14 cellular contexts compared by ENCODE assay signal in the genomic region with DNA sequence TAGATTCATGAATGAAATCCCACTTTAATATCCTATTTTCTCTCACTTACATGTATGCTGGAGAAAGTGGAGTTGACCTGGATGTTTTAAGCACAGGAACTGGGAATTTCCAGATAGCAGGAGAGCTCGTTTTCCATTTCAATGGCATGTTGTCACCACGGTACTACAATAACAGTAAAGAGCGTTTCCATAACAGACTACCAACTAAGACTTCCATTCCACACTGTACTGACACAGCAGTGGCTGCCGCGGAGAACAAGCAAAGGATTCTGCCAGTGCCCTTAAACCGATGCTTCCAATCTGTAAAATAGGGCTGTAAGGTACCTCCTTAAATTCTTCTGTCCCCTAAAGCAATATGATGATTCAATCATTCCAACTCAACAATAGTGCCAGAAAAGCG.
DNase-seq lines count a peak whose midpoint lies in the region; ATAC-seq, FAIRE-seq and TF ChIP-seq lines count a peak whose summit lies in the region.
"Had no signal": no experiment of that assay in that cellular context is flagged by ENCODE, and none has a peak within 500 bp of the region (broad histone marks: within the 10 kb centered on the region; RNA-seq: fewer than 3 reads in every experiment).

No MANE protein-coding gene starts in this region.

- peaks cover 3% of the 10 kb centered on the region for H3K4me1 Mint-ChIP-seq in astrocyte (ENCODE audit: low read depth, unreplicated experiment)
- H3K4me1 Mint-ChIP-seq in type B pancreatic cell (ENCODE audit: unreplicated experiment): peaks cover 17% of the 10 kb centered on the region
- H3K4me1 Mint-ChIP-seq in activated CD8-positive, alpha-beta T cell treated with anti-CD3 and anti-CD28 coated beads, Interleukin-2, amount 10 ng/mL, durations not matched to agents 7 days and 5 days (ENCODE audit: low read depth): no peaks in the 10 kb centered on the region
- H3K4me1 Mint-ChIP-seq: activated naive CD4-positive, alpha-beta T cell treated with anti-CD3 and anti-CD28 coated beads, Interleukin-2, amount 50 U/mL, for 24 hours had no signal

- intact Hi-C loops in Right ventricle myocardium inferior (cut with DNase I): no loop called here
- intact Hi-C loops in cardiac septum (cut with DNase I): no loop called here

- POLR2A ChIA-PET in activated CD8-positive, alpha-beta T cell treated with anti-CD3 and anti-CD28 coated beads, Interleukin-2, amount 10 ng/mL, durations not matched to agents 7 days and 5 days (lab: Charles Lee): no interaction called here

- H3K4me3 ChIP-seq in astrocyte (ENCODE audit: insufficient read depth, low read depth, low read length) (no peak overlapping the region), iPS-15b (ENCODE audit: low read depth, low read length) (peak overlapping the region; percentile 5), osteoblast (ENCODE audit: insufficient read depth, low read length) (no peak overlapping the region)

- peak overlapping the region; percentile 58 for H3K4me3 Mint-ChIP-seq in astrocyte (ENCODE audit: unreplicated experiment)
- H3K4me3 Mint-ChIP-seq in type B pancreatic cell: peak overlapping the region; percentile 42
- H3K4me3 Mint-ChIP-seq in activated CD8-positive, alpha-beta T cell treated with anti-CD3 and anti-CD28 coated beads, Interleukin-2, amount 10 ng/mL, durations not matched to agents 7 days and 5 days: no peak overlapping the region
- H3K4me3 Mint-ChIP-seq: activated CD8-positive, alpha-beta T cell treated with anti-CD3 and anti-CD28 coated beads for 36 hours; activated naive CD4-positive, alpha-beta T cell treated with anti-CD3 and anti-CD28 coated beads, Interleukin-2, amount 50 U/mL, for 24 hours had no signal

- H4K20me1 ChIP-seq in astrocyte (ENCODE audit: insufficient read depth, low read length): no peaks in the 10 kb centered on the region
- H4K20me1 ChIP-seq in osteoblast (ENCODE audit: insufficient read depth, low read length): no peaks in the 10 kb centered on the region

- H3K9me3 ChIP-seq in astrocyte (ENCODE audit: insufficient read depth, low read depth, low read length) (no peaks in the 10 kb centered on the region), iPS-15b (ENCODE audit: control insufficient read depth, insufficient read depth, low read length) (no peaks in the 10 kb centered on the region), osteoblast (ENCODE audit: low read depth, low read length) (no peaks in the 10 kb centered on the region)

- ATAC-seq in Right ventricle myocardium inferior: peak; percentile 76
- no peak for ATAC-seq in activated CD8-positive, alpha-beta T cell treated with anti-CD3 and anti-CD28 coated beads, Interleukin-2, amount 10 ng/mL, durations not matched to agents 7 days and 5 days
- no peak for ATAC-seq in activated CD4-positive, CD25-positive, alpha-beta regulatory T cell treated with anti-CD3 and anti-CD28 coated beads, Interleukin-2, amount 50 U/mL, for 24 hours
- ATAC-seq: activated CD8-positive, alpha-beta T cell treated with anti-CD3 and anti-CD28 coated beads for 36 hours had no signal

- H3K36me3 Mint-ChIP-seq in astrocyte (ENCODE audit: low read depth, unreplicated experiment) (no peaks in the 10 kb centered on the region), type B pancreatic cell (no peaks in the 10 kb centered on the region)
- H3K36me3 Mint-ChIP-seq in activated CD8-positive, alpha-beta T cell treated with anti-CD3 and anti-CD28 coated beads, Interleukin-2, amount 10 ng/mL, durations not matched to agents 7 days and 5 days (ENCODE audit: low read depth): no peaks in the 10 kb centered on the region
- H3K36me3 Mint-ChIP-seq: activated naive CD4-positive, alpha-beta T cell treated with anti-CD3 and anti-CD28 coated beads, Interleukin-2, amount 50 U/mL, for 24 hours had no signal

- H3K9me3 Mint-ChIP-seq in astrocyte (ENCODE audit: unreplicated experiment) (no peaks in the 10 kb centered on the region), type B pancreatic cell (no peaks in the 10 kb centered on the region)
- no peaks in the 10 kb centered on the region for H3K9me3 Mint-ChIP-seq in activated CD8-positive, alpha-beta T cell treated with anti-CD3 and anti-CD28 coated beads, Interleukin-2, amount 10 ng/mL, durations not matched to agents 7 days and 5 days (ENCODE audit: insufficient read depth)
- H3K9me3 Mint-ChIP-seq: activated CD8-positive, alpha-beta T cell treated with anti-CD3 and anti-CD28 coated beads for 36 hours; activated naive CD4-positive, alpha-beta T cell treated with anti-CD3 and anti-CD28 coated beads, Interleukin-2, amount 50 U/mL, for 24 hours had no signal

- DNase-seq in Right ventricle myocardium inferior (ENCODE audit: missing footprints) (peak; percentile 22), cardiac septum (ENCODE audit: low spot score) (no peak), astrocyte (ENCODE audit: low read depth) (no peak), type B pancreatic cell (ENCODE audit: extremely low spot score, unreplicated experiment) (no peak), osteoblast (ENCODE audit: insufficient read length, low spot score, missing footprints) (no peak)
- DNase-seq in activated CD8-positive, alpha-beta T cell treated with anti-CD3 and anti-CD28 coated beads, Interleukin-2, amount 10 ng/mL, durations not matched to agents 7 days and 5 days: no peak
- DNase-seq: activated CD8-positive, alpha-beta T cell treated with anti-CD3 and anti-CD28 coated beads for 36 hours; effector CD4-positive, alpha-beta T cell; stimulated activated naive CD4-positive, alpha-beta T cell treated with Interleukin-2 at 50 U/mL for 16 hours; T-helper 2 cell had no signal

- H3K9ac ChIP-seq in astrocyte (ENCODE audit: low read length): peak overlapping the region; percentile 27
- no peak overlapping the region for H3K9ac ChIP-seq in iPS-15b (ENCODE audit: low read depth, low read length)

- CTCF ChIA-PET in activated CD8-positive, alpha-beta T cell treated with anti-CD3 and anti-CD28 coated beads, Interleukin-2, amount 10 ng/mL, durations not matched to agents 7 days and 5 days (lab: Charles Lee): no interaction called here

- peaks cover 4% of the 10 kb centered on the region for H3K4me1 ChIP-seq in astrocyte (ENCODE audit: insufficient read depth, low read length)
- H3K4me1 ChIP-seq in iPS-15b (ENCODE audit: control insufficient read depth, insufficient read depth, low read length): peaks cover 6% of the 10 kb centered on the region
- no peaks in the 10 kb centered on the region for H3K4me1 ChIP-seq in osteoblast (ENCODE audit: insufficient read depth, low read length)

- H3K27ac ChIP-seq in astrocyte (ENCODE audit: low read depth, low read length) (no peak overlapping the region), osteoblast (ENCODE audit: low read depth, low read length) (no peak overlapping the region)

- H3K27me3 Mint-ChIP-seq in astrocyte (ENCODE audit: low read depth, unreplicated experiment) (no peaks in the 10 kb centered on the region), type B pancreatic cell (no peaks in the 10 kb centered on the region)
- H3K27me3 Mint-ChIP-seq in activated CD8-positive, alpha-beta T cell treated with anti-CD3 and anti-CD28 coated beads, Interleukin-2, amount 10 ng/mL, durations not matched to agents 7 days and 5 days (ENCODE audit: low read depth): no peaks in the 10 kb centered on the region
- H3K27me3 Mint-ChIP-seq: activated CD8-positive, alpha-beta T cell treated with anti-CD3 and anti-CD28 coated beads for 36 hours; activated naive CD4-positive, alpha-beta T cell treated with anti-CD3 and anti-CD28 coated beads, Interleukin-2, amount 50 U/mL, for 24 hours had no signal

- FAIRE-seq in astrocyte (lab: Jason Lieb, UNC): peak; percentile 87
- FAIRE-seq: G401.6 had no signal

- H3K4me2 ChIP-seq in astrocyte (ENCODE audit: low read length) (peak overlapping the region; percentile 63), osteoblast (ENCODE audit: insufficient read depth, low read length) (no peak overlapping the region)

- H3K27ac Mint-ChIP-seq in astrocyte (ENCODE audit: unreplicated experiment): peak overlapping the region; percentile 11
- no peak overlapping the region for H3K27ac Mint-ChIP-seq in type B pancreatic cell
- H3K27ac Mint-ChIP-seq in activated CD8-positive, alpha-beta T cell treated with anti-CD3 and anti-CD28 coated beads, Interleukin-2, amount 10 ng/mL, durations not matched to agents 7 days and 5 days: no peak overlapping the region
- H3K27ac Mint-ChIP-seq: activated CD8-positive, alpha-beta T cell treated with anti-CD3 and anti-CD28 coated beads for 36 hours; activated naive CD4-positive, alpha-beta T cell treated with anti-CD3 and anti-CD28 coated beads, Interleukin-2, amount 50 U/mL, for 24 hours had no signal

- H3K79me2 ChIP-seq in astrocyte (ENCODE audit: insufficient read depth, low read length) (no peaks in the 10 kb centered on the region), osteoblast (ENCODE audit: insufficient read depth, low read length) (no peaks in the 10 kb centered on the region)

- H2AFZ ChIP-seq in astrocyte (ENCODE audit: low read depth, low read length) (no peak overlapping the region), osteoblast (ENCODE audit: low read length) (no peak overlapping the region)

- H3K36me3 ChIP-seq in astrocyte (ENCODE audit: insufficient read depth, low read length) (no peaks in the 10 kb centered on the region), iPS-15b (ENCODE audit: control insufficient read depth, insufficient read depth, low read length) (no peaks in the 10 kb centered on the region), osteoblast (ENCODE audit: insufficient read depth, low read length) (no peaks in the 10 kb centered on the region)

- TF ChIP-seq CTCF in astrocyte (IDR thresholded peaks at IDR 0.05; ENCODE audit: insufficient read depth, low read depth, low read length) (no peak), type B pancreatic cell (conservative IDR thresholded peaks at IDR 0.05) (no peak), osteoblast (IDR thresholded peaks at IDR 0.05; ENCODE audit: extremely low read depth, low read depth, low read length) (no peak)

- H3K27me3 ChIP-seq in astrocyte (ENCODE audit: insufficient read depth, low read length): no peaks in the 10 kb centered on the region
- no peaks in the 10 kb centered on the region for H3K27me3 ChIP-seq in iPS-15b (ENCODE audit: control insufficient read depth, insufficient read depth, low read length)
- H3K27me3 ChIP-seq in osteoblast (ENCODE audit: insufficient read depth, low read length): no peaks in the 10 kb centered on the region
